In genomic region chr14:94542111-94542810, GRCh38 we compare ENCODE assay signal across 20 cellular contexts. TPM values are rescaled to one million over a fixed set of nuclear protein-coding genes. Genes with fewer than 3 reads are reported as not detected.
DNase-seq lines count a peak whose midpoint lies in the region; ATAC-seq and TF ChIP-seq lines count a peak whose summit lies in the region.
"Had no signal": no experiment of that assay in that cellular context is flagged by ENCODE, and none has a peak within 500 bp of the region (broad histone marks: within the 10 kb centered on the region; RNA-seq: fewer than 3 reads in every experiment).

No MANE protein-coding gene starts in this region.

- H3K4me1 ChIP-seq in SK-N-SH (ENCODE audit: control insufficient read depth in 1 of 2, insufficient read depth in 2 of 2, low read depth in 1 of 2, low read length in 1 of 2) (no peaks in the 10 kb centered on the region), suprapubic skin (peaks cover 37% of the 10 kb centered on the region), colonic mucosa (no peaks in the 10 kb centered on the region), Peyer's patch (no peaks in the 10 kb centered on the region)

- no peaks in the 10 kb centered on the region for H3K79me2 ChIP-seq in SK-N-SH (ENCODE audit: insufficient read depth)

- no peak overlapping the region for H3K4me3 ChIP-seq in GM12865 (ENCODE audit: low read depth, low read length)
- H3K4me3 ChIP-seq in SK-N-SH (ENCODE audit: low read depth in 2 of 2, low read length in 1 of 2): no peak overlapping the region
- no peak overlapping the region for H3K4me3 ChIP-seq in suprapubic skin
- no peak overlapping the region for H3K4me3 ChIP-seq in colonic mucosa
- H3K4me3 ChIP-seq in Peyer's patch: no peak overlapping the region

- intact Hi-C loops in colonic mucosa (cut with DNase I): no loop called here

- H3K9me3 ChIP-seq in SK-N-SH (no peaks in the 10 kb centered on the region), suprapubic skin (no peaks in the 10 kb centered on the region), colonic mucosa (no peaks in the 10 kb centered on the region), Peyer's patch (no peaks in the 10 kb centered on the region)
- H3K9me3 ChIP-seq: neutrophil had no signal

- peak; percentile 57 for DNase-seq in GM12865 (ENCODE audit: low read depth)
- DNase-seq in SK-N-SH: no peak
- peak; percentile 35 for DNase-seq in fibroblast of gingiva (ENCODE audit: low read depth)
- no peak for DNase-seq in suprapubic skin (ENCODE audit: low spot score in 2 of 2)
- no peak for DNase-seq in colonic mucosa
- DNase-seq in Peyer's patch: no peak
- DNase-seq: activated naive CD4-positive, alpha-beta T cell treated with anti-CD3 and anti-CD28 coated beads for 36 hours; CD4-positive, CD25-positive, alpha-beta regulatory T cell; DND-41; effector memory CD8-positive, alpha-beta T cell; NCI-H446 treated with DMSO at 0.1 percent for 48 hours; OCI-M1; stimulated activated naive CD4-positive, alpha-beta T cell had no signal

- H3K27ac ChIP-seq in SK-N-SH (ENCODE audit: low read depth in 2 of 2, low read length in 1 of 2) (no peak overlapping the region), suprapubic skin (peak overlapping the region; percentile 75), colonic mucosa (no peak overlapping the region), Peyer's patch (no peak overlapping the region)
- H3K27ac ChIP-seq: KMS-11, neutrophil had no signal

- H3K36me3 ChIP-seq in SK-N-SH (replicated peaks in 1 of 2; ENCODE audit: control insufficient read depth in 1 of 2, insufficient read depth in 2 of 2, low read length in 1 of 2): no peaks in the 10 kb centered on the region
- H3K36me3 ChIP-seq in suprapubic skin: no peaks in the 10 kb centered on the region
- no peaks in the 10 kb centered on the region for H3K36me3 ChIP-seq in colonic mucosa
- no peaks in the 10 kb centered on the region for H3K36me3 ChIP-seq in Peyer's patch
- H3K36me3 ChIP-seq: neutrophil had no signal

- H2AFZ ChIP-seq in SK-N-SH (ENCODE audit: low read depth): peak overlapping the region; percentile 56; the same call in 1 of the 2 replicates

- POLR2A ChIA-PET in SK-N-SH (lab: Yijun Ruan, JAX): no interaction called here

- no peaks in the 10 kb centered on the region for H4K20me1 ChIP-seq in SK-N-SH (ENCODE audit: insufficient read depth)

- no peaks in the 10 kb centered on the region for H3F3A ChIP-seq in SK-N-SH (replicated peaks; ENCODE audit: insufficient read depth)

- no peaks in the 10 kb centered on the region for H3K27me3 ChIP-seq in SK-N-SH (ENCODE audit: insufficient read depth)
- no peaks in the 10 kb centered on the region for H3K27me3 ChIP-seq in suprapubic skin
- no peaks in the 10 kb centered on the region for H3K27me3 ChIP-seq in colonic mucosa
- no peaks in the 10 kb centered on the region for H3K27me3 ChIP-seq in Peyer's patch

- TF ChIP-seq CTCF in GM12865 (IDR thresholded peaks at IDR 0.05; ENCODE audit: insufficient read depth, low read depth, low read length, missing control alignments): no peak
- TF ChIP-seq CTCF in SK-N-SH (IDR thresholded peaks at IDR 0.05): no peak
- no peak for TF ChIP-seq CTCF in suprapubic skin (IDR thresholded peaks at IDR 0.05)
- no peak for TF ChIP-seq CTCF in colonic mucosa (IDR thresholded peaks at IDR 0.05)
- TF ChIP-seq CTCF in Peyer's patch (IDR thresholded peaks at IDR 0.05): no peak

- H3K9ac ChIP-seq in SK-N-SH: no peak overlapping the region
- no peak overlapping the region for H3K9ac ChIP-seq in colonic mucosa (ENCODE audit: low read depth in 2 of 2, low read length in 2 of 2)
- H3K9ac ChIP-seq: KMS-11 had no signal

- no peaks in the 10 kb centered on the region for H3K9me2 ChIP-seq in SK-N-SH

- no peak overlapping the region for H3K4me2 ChIP-seq in SK-N-SH
- H3K4me2 ChIP-seq: KMS-11 had no signal

- TF ChIP-seq EP300 in SK-N-SH (IDR thresholded peaks at IDR 0.05; ENCODE audit: borderline replicate concordance in 1 of 2, low read depth in 1 of 2, low read length in 1 of 2): no peak
- no peak for TF ChIP-seq EP300 in suprapubic skin (IDR thresholded peaks at IDR 0.05)

- no peak for TF ChIP-seq RAD21 in SK-N-SH (IDR thresholded peaks at IDR 0.05; ENCODE audit: low read length)

- ATAC-seq in HG03095 (IDR thresholded peaks at IDR 0.05; ENCODE audit: unreplicated experiment): no peak
- ATAC-seq: effector memory CD8-positive, alpha-beta T cell; WTC11 had no signal

- 43% methylated on average over 10 of the region's 12 CpGs for WGBS in SK-N-SH (ENCODE audit: low lambda C conversion rate)
- 41% methylated on average over 6 of the region's 12 CpGs for WGBS in suprapubic skin

- TF ChIP-seq POLR2A in suprapubic skin (IDR thresholded peaks at IDR 0.05): no peak
- TF ChIP-seq POLR2A in Peyer's patch (IDR thresholded peaks at IDR 0.05): no peak

- CTCF ChIA-PET in SK-N-SH (lab: Yijun Ruan, JAX): interaction anchor here (0.9 kb wide), 1 partner anchor 93 kb away, joined by 3 read pairs; no protein-coding TSS in a partner anchor

TF ChIP-seq in SK-N-SH, 30 proteins besides CTCF, POLR2A, EP300 and RAD21:
- TF ChIP-seq JUND (IDR thresholded peaks at IDR 0.05): peak; percentile 11; the same call in 1 of the 2 replicates
- no peak for TF ChIP-seq USF1 (IDR thresholded peaks at IDR 0.05; ENCODE audit: borderline replicate concordance, low read depth)
- TF ChIP-seq PBX3 (IDR thresholded peaks at IDR 0.05): no peak
- 0 out of 2 replicates have a peak, but pooled peaks have one; percentile 18 for TF ChIP-seq MAX (IDR thresholded peaks at IDR 0.05; ENCODE audit: low read depth)

RNA-seq across cellular contexts. Expression of gene SERPINA4, which starts 19.0 kb away (rescaled TPM):
- polyA plus RNA-seq in SK-N-SH (2012; rRNA removed): not detected in 2 replicates
- not detected in 2 replicates for polyA plus RNA-seq in SK-N-SH (2012; cell fraction: cytosol; rRNA removed)
- not detected in 2 replicates for polyA plus RNA-seq in SK-N-SH (2012; cell fraction: nucleus; rRNA removed)
- not detected for total RNA-seq in suprapubic skin
- under 1 TPM in 1 of 2 donors, not detected in 1; 0.37 TPM for total RNA-seq in colonic mucosa
- total RNA-seq in Peyer's patch: not detected
- total RNA-seq: activated naive CD4-positive, alpha-beta T cell treated with anti-CD3 and anti-CD28 coated beads for 36 hours; CD4-positive, CD25-positive, alpha-beta regulatory T cell; kidney epithelial cell; mesothelial cell of epicardium; urinary bladder; WTC11 had no signal
- polyA plus RNA-seq: CD4-positive, CD25-positive, alpha-beta regulatory T cell; urinary bladder had no signal

RNA-seq across cellular contexts. Expression of gene SERPINA12, which starts 33.0 kb away (rescaled TPM):
- polyA plus RNA-seq in SK-N-SH (2012; rRNA removed): not detected in 2 replicates
- polyA plus RNA-seq in SK-N-SH (2012; cell fraction: cytosol; rRNA removed): not detected in 2 replicates
- polyA plus RNA-seq in SK-N-SH (2012; cell fraction: nucleus; rRNA removed): not detected in 2 replicates
- total RNA-seq in suprapubic skin: 100 to 1,000 TPM in 3 of 4 donors, 10 to 100 TPM in 1; 91.3 to 486 (median 265) TPM
- not detected for total RNA-seq in colonic mucosa
- total RNA-seq in Peyer's patch: not detected
- total RNA-seq: activated naive CD4-positive, alpha-beta T cell treated with anti-CD3 and anti-CD28 coated beads for 36 hours; CD4-positive, CD25-positive, alpha-beta regulatory T cell; kidney epithelial cell; mesothelial cell of epicardium; urinary bladder; WTC11 had no signal
- polyA plus RNA-seq: CD4-positive, CD25-positive, alpha-beta regulatory T cell; urinary bladder had no signal

RNA-seq across cellular contexts. Expression of gene SERPINA5, which starts 39.0 kb away (rescaled TPM):
- polyA plus RNA-seq in SK-N-SH (2012; rRNA removed): 0.08 and 0.13 TPM in 2 replicates
- polyA plus RNA-seq in SK-N-SH (2012; cell fraction: cytosol; rRNA removed): 0.08 and 0.18 TPM in 2 replicates
- polyA plus RNA-seq in SK-N-SH (2012; cell fraction: nucleus; rRNA removed): 0.07 and 0.08 TPM in 2 replicates
- total RNA-seq in suprapubic skin: 1 to 10 TPM in 2 of 4 donors, under 1 TPM in 1, not detected in 1; 0.76 to 4.5 (median 1.9) TPM
- 1 to 10 TPM in 1 of 2 donors, under 1 TPM in 1; 0.61 to 2.9 TPM for total RNA-seq in colonic mucosa
- not detected for total RNA-seq in Peyer's patch
- total RNA-seq: activated naive CD4-positive, alpha-beta T cell treated with anti-CD3 and anti-CD28 coated beads for 36 hours; CD4-positive, CD25-positive, alpha-beta regulatory T cell had no signal
- polyA plus RNA-seq: CD4-positive, CD25-positive, alpha-beta regulatory T cell had no signal

Comparison
In these comparisons a context has a peak if more than half of its experiments do, and no peak if none do; other contexts are left out.
1. DNase-seq: peak in GM12865 (single experiment) and fibroblast of gingiva (single experiment); none in SK-N-SH (single experiment), suprapubic skin (0 of 2), colonic mucosa (single experiment) and Peyer's patch (0 of 3).
2. RNA of gene SERPINA12, which starts 33.0 kb away (total RNA-seq): 91.3 to 486 TPM in suprapubic skin; not detected in colonic mucosa and not detected in Peyer's patch; every median in the first group is over 10 times any median in the second.